ENCODE assay signal across 12 cellular contexts in genomic region chr9:21681641-21682040, GRCh38.
DNase-seq lines count a peak whose midpoint lies in the region; ATAC-seq and TF ChIP-seq lines count a peak whose summit lies in the region.
"Had no signal": no experiment of that assay in that cellular context is flagged by ENCODE, and none has a peak within 500 bp of the region (broad histone marks: within the 10 kb centered on the region; RNA-seq: fewer than 3 reads in every experiment).

No MANE protein-coding gene starts in this region.

- no peaks in the 10 kb centered on the region for H3K9me3 ChIP-seq in adipocyte (ENCODE audit: control insufficient read depth, low read length)
- H3K9me3 ChIP-seq: Peyer's patch had no signal

- H3K27me3 Mint-ChIP-seq in activated naive CD8-positive, alpha-beta T cell, result peaks cover 1% of the 10 kb centered on the region
- no peaks in the 10 kb centered on the region for H3K27me3 Mint-ChIP-seq in activated naive CD8-positive, alpha-beta T cell treated with anti-CD3 and anti-CD28 coated beads for 36 hours

- no peak overlapping the region for H3K4me3 ChIP-seq in adipocyte (ENCODE audit: low read length)
- no peak overlapping the region for H3K4me3 ChIP-seq in fibroblast of pulmonary artery (replicated peaks; ENCODE audit: low read depth, low read length)
- H3K4me3 ChIP-seq: Peyer's patch had no signal

- no peaks in the 10 kb centered on the region for H3K36me3 ChIP-seq in adipocyte (ENCODE audit: control insufficient read depth, insufficient read depth, low read length, severe bottlenecking)
- H3K36me3 ChIP-seq: Peyer's patch had no signal

- ATAC-seq in HG03097 (IDR thresholded peaks at IDR 0.05; ENCODE audit: low FRiP score, unreplicated experiment), result no peak

- H3K27me3 ChIP-seq in adipocyte (replicated peaks; ENCODE audit: control insufficient read depth, insufficient read depth, low read length), result no peaks in the 10 kb centered on the region
- H3K27me3 ChIP-seq: Peyer's patch had no signal

- H3K4me1 ChIP-seq in adipocyte (ENCODE audit: control insufficient read depth, insufficient read depth, low read length), result peaks cover 70% of the 10 kb centered on the region

- H3K9me3 Mint-ChIP-seq in activated naive CD8-positive, alpha-beta T cell (ENCODE audit: low read depth), result no peaks in the 10 kb centered on the region
- no peaks in the 10 kb centered on the region for H3K9me3 Mint-ChIP-seq in activated naive CD8-positive, alpha-beta T cell treated with anti-CD3 and anti-CD28 coated beads for 36 hours

- peak overlapping the region; percentile 88 for H3K27ac Mint-ChIP-seq in activated naive CD8-positive, alpha-beta T cell
- H3K27ac Mint-ChIP-seq in activated naive CD8-positive, alpha-beta T cell treated with anti-CD3 and anti-CD28 coated beads for 36 hours, result no peak overlapping the region

- TF ChIP-seq CTCF in fibroblast of pulmonary artery (IDR thresholded peaks at IDR 0.05; ENCODE audit: low read length, missing control alignments), result no peak

- no peak for DNase-seq in activated naive CD8-positive, alpha-beta T cell treated with anti-CD3 and anti-CD28 coated beads for 36 hours
- DNase-seq in adipocyte (ENCODE audit: low read depth), result peak; percentile 78
- DNase-seq in fibroblast of pulmonary artery (ENCODE audit: low read depth), result peak; percentile 65
- peak; percentile 84 for DNase-seq in stromal cell of bone marrow (ENCODE audit: low read depth)
- DNase-seq in SHP77 (lab: John Stamatoyannopoulos, UW), result no peak
- no peak for DNase-seq in NCI-H526 (lab: John Stamatoyannopoulos, UW)
- DNase-seq: activated CD4-positive, alpha-beta T cell treated with anti-CD3 and anti-CD28 coated beads, Interleukin-2, amount 50 U/mL, for 1 hour; activated T-cell treated with anti-CD3 and anti-CD28 coated beads, Interleukin-2, amount 50 U/mL, for 48 hours; effector memory CD4-positive, alpha-beta T cell; Peyer's patch had no signal

- H3K36me3 Mint-ChIP-seq in activated naive CD8-positive, alpha-beta T cell, result no peaks in the 10 kb centered on the region
- H3K36me3 Mint-ChIP-seq in activated naive CD8-positive, alpha-beta T cell treated with anti-CD3 and anti-CD28 coated beads for 36 hours, result no peaks in the 10 kb centered on the region

- no peak overlapping the region for H3K4me3 Mint-ChIP-seq in activated naive CD8-positive, alpha-beta T cell
- H3K4me3 Mint-ChIP-seq in activated naive CD8-positive, alpha-beta T cell treated with anti-CD3 and anti-CD28 coated beads for 36 hours, result no peak overlapping the region

- peak overlapping the region; percentile 18 for H3K9ac ChIP-seq in adipocyte (ENCODE audit: low read length)

- H3K4me1 Mint-ChIP-seq in activated naive CD8-positive, alpha-beta T cell (ENCODE audit: low read depth), result peaks cover 63% of the 10 kb centered on the region
- H3K4me1 Mint-ChIP-seq in activated naive CD8-positive, alpha-beta T cell treated with anti-CD3 and anti-CD28 coated beads for 36 hours, result peaks cover 59% of the 10 kb centered on the region

Comparison
In these comparisons a context has a peak if more than half of its experiments do, and no peak if none do; other contexts are left out.
1. DNase-seq: peak in adipocyte (single experiment), fibroblast of pulmonary artery (single experiment) and stromal cell of bone marrow (single experiment); none in activated naive CD8-positive, alpha-beta T cell treated with anti-CD3 and anti-CD28 coated beads for 36 hours (single experiment), SHP77 (0 of 2) and NCI-H526 (0 of 2).